Comparison of ENCODE assay signal across 15 cellular contexts in the genomic region with DNA sequence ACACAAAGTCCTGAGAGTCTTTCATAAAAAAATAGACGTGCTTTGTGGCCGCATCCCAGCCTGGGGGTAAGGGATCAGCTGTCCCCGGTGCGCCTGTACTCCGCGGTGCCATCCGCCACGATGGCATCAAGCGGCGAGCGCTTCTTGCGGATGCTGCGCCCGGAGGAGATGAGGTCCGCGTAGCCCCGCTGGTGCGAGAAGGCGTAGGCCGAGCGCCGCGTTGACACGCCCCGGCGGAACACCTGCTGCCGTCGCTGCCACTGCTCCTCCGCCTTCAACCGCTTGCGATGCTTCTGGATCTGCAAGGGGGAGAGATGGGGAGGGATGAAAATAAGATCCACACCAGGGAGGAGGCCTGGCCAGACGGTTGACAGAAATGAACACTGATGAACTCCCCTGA. TPM values are rescaled to one million over a fixed set of nuclear protein-coding genes. Genes with fewer than 3 reads are reported as not detected.
A peak's percentile ranks its signal among the peaks of the same experiment; 100 is the strongest.
DNase-seq lines count a peak whose midpoint lies in the region; ATAC-seq and TF ChIP-seq lines count a peak whose summit lies in the region.
"Had no signal": no experiment of that assay in that cellular context is flagged by ENCODE, and none has a peak within 500 bp of the region (broad histone marks: within the 10 kb centered on the region; RNA-seq: fewer than 3 reads in every experiment).

No MANE protein-coding gene starts in this region.

- H3K4me3 ChIP-seq in GM06990 (replicated peaks; ENCODE audit: low read depth, low read length) (no peak overlapping the region), ovary (no peak overlapping the region)
- H3K4me3 ChIP-seq: BLaER1 treated with 17β-estradiol and CSF1 and Interleukin-3, amounts not matched to agents 10 nM and 100 nM; HAP-1 had no signal

- H3K4me3 Mint-ChIP-seq in activated B cell treated with CpG ODN at 0.5 μM for 24 hours, result no peak overlapping the region
- H3K4me3 Mint-ChIP-seq: CD4-positive, alpha-beta T cell had no signal

- no peak overlapping the region for H3K27ac ChIP-seq in ovary

- peaks cover 51% of the 10 kb centered on the region for H3K4me1 Mint-ChIP-seq in activated B cell treated with CpG ODN at 0.5 μM for 24 hours

- H3K9me3 Mint-ChIP-seq in activated B cell treated with CpG ODN at 0.5 μM for 24 hours, result no peaks in the 10 kb centered on the region
- H3K9me3 Mint-ChIP-seq: CD4-positive, alpha-beta T cell had no signal

- TF ChIP-seq EP300 in ovary (IDR thresholded peaks at IDR 0.05), result no peak

- peak; percentile 7 for DNase-seq in GM06990 (ENCODE audit: extremely low read depth, insufficient read length)
- no peak for DNase-seq in activated B cell treated with CpG ODN at 0.5 μM for 24 hours
- peak; percentile 29 for DNase-seq in left kidney (ENCODE audit: low read depth, low spot score)
- DNase-seq in retina, result peak; percentile 43
- no peak for DNase-seq in mesenteric fat pad (ENCODE audit: low spot score)
- no peak for DNase-seq in ovary
- DNase-seq: ACHN; Calu3; CD4-positive, alpha-beta T cell; DMS 273 treated with DMSO at 0.1 percent for 48 hours; GOT3; IMR-90 had no signal

- no peaks in the 10 kb centered on the region for H3K36me3 ChIP-seq in GM06990 (ENCODE audit: control insufficient read depth, insufficient read depth, low read length)
- no peaks in the 10 kb centered on the region for H3K36me3 ChIP-seq in ovary
- H3K36me3 ChIP-seq: HAP-1 had no signal

- intact Hi-C loops in activated B cell treated with CpG ODN at 0.5 μM for 24 hours (cut with micrococcal nuclease) (no loop called here), ovary (cut with DNase I) (no loop called here)

- no peak for ATAC-seq in activated B cell treated with CpG ODN at 0.5 μM for 24 hours (ENCODE audit: low read depth)
- ATAC-seq in HG03095 (IDR thresholded peaks at IDR 0.05; ENCODE audit: unreplicated experiment), result no peak

- POLR2A ChIA-PET in activated B cell treated with CpG ODN at 0.5 μM for 24 hours (lab: Charles Lee), result no interaction called here

- H3K4me1 ChIP-seq in ovary (ENCODE audit: insufficient read depth), result no peaks in the 10 kb centered on the region

- TF ChIP-seq CTCF in GM06990 (IDR thresholded peaks at IDR 0.05; ENCODE audit: insufficient read depth, low read length, poor library complexity, severe bottlenecking) (no peak), activated B cell treated with CpG ODN at 0.5 μM for 24 hours (IDR thresholded peaks at IDR 0.05) (no peak), ovary (IDR thresholded peaks at IDR 0.05) (no peak)

- H3K9me3 ChIP-seq in ovary, result no peaks in the 10 kb centered on the region
- H3K9me3 ChIP-seq: HAP-1 had no signal

- no peak for TF ChIP-seq POLR2A in ovary (IDR thresholded peaks at IDR 0.05)

- CTCF ChIA-PET in activated B cell treated with CpG ODN at 0.5 μM for 24 hours (lab: Charles Lee), result no interaction called here

- H3K27me3 ChIP-seq in GM06990 (replicated peaks; ENCODE audit: control insufficient read depth, insufficient read depth, low read length) (no peaks in the 10 kb centered on the region), ovary (no peaks in the 10 kb centered on the region)
- H3K27me3 ChIP-seq: BLaER1 treated with 17β-estradiol and CSF1 and Interleukin-3, amounts not matched to agents 10 nM and 100 nM had no signal

- H3K27me3 Mint-ChIP-seq in activated B cell treated with CpG ODN at 0.5 μM for 24 hours, result no peaks in the 10 kb centered on the region
- H3K27me3 Mint-ChIP-seq: CD4-positive, alpha-beta T cell had no signal

- WGBS in ovary, 3 donors, result 82 to 87% (median 84%) methylated on average over 32 of the region's 32 CpGs

- H3K36me3 Mint-ChIP-seq in activated B cell treated with CpG ODN at 0.5 μM for 24 hours (ENCODE audit: low read depth), result peaks cover 44% of the 10 kb centered on the region

- H3K27ac Mint-ChIP-seq in activated B cell treated with CpG ODN at 0.5 μM for 24 hours, result peak overlapping the region; percentile 12
- H3K27ac Mint-ChIP-seq: CD4-positive, alpha-beta T cell had no signal

RNA-seq across cellular contexts. Expression of gene NARS1, which starts 26.8 kb away (rescaled TPM):
- total RNA-seq in activated B cell treated with CpG ODN at 0.5 μM for 24 hours, result 107 and 114 TPM in 2 replicates
- 96.1 TPM for total RNA-seq in mesenteric fat pad
- total RNA-seq in ovary, result 100 to 1,000 TPM in 1 of 7 donors, 10 to 100 TPM in 6; 54.1 to 143 (median 67.1) TPM
- polyA plus RNA-seq in ovary, result 100 to 1,000 TPM in 1 of 2 donors, 10 to 100 TPM in 1; 45.8 to 113 TPM

Comparison
In these comparisons a context has a peak if more than half of its experiments do, and no peak if none do; other contexts are left out.
1. DNase-seq: peak in GM06990 (single experiment), left kidney (single experiment) and retina (single experiment); none in activated B cell treated with CpG ODN at 0.5 μM for 24 hours (single experiment), mesenteric fat pad (single experiment) and ovary (0 of 5).